ENCODE assay signal across 11 cellular contexts in genomic region chr1:19232526-19232851, GRCh38.
DNase-seq lines count a peak whose midpoint lies in the region; ATAC-seq lines count a peak whose summit lies in the region.
"Had no signal": no experiment of that assay in that cellular context is flagged by ENCODE, and none has a peak within 500 bp of the region (broad histone marks: within the 10 kb centered on the region; RNA-seq: fewer than 3 reads in every experiment).

No MANE protein-coding gene starts in this region.

- ATAC-seq in HG03095 (IDR thresholded peaks at IDR 0.05; ENCODE audit: unreplicated experiment), result no peak
- ATAC-seq: CD8-positive, alpha-beta T cell had no signal

- no peak overlapping the region for H3K4me3 ChIP-seq in muscle layer of colon (ENCODE audit: low read depth in 1 of 2, low read length in 2 of 2)
- no peak overlapping the region for H3K4me3 ChIP-seq in effector memory CD4-positive, alpha-beta T cell (ENCODE audit: insufficient read depth, low read depth, low read length, poor library complexity, severe bottlenecking)

- H3K27me3 ChIP-seq in muscle layer of colon (ENCODE audit: control insufficient read depth in 1 of 2, insufficient read depth in 2 of 2, low read length in 2 of 2), result no peaks in the 10 kb centered on the region
- H3K27me3 ChIP-seq in effector memory CD4-positive, alpha-beta T cell (replicated peaks; ENCODE audit: control insufficient read depth, insufficient read depth, low read length, poor library complexity, severe bottlenecking), result no peaks in the 10 kb centered on the region

- H3K9me3 ChIP-seq in muscle layer of colon (ENCODE audit: low read length), result no peaks in the 10 kb centered on the region
- no peaks in the 10 kb centered on the region for H3K9me3 ChIP-seq in effector memory CD4-positive, alpha-beta T cell (ENCODE audit: control insufficient read depth, low read length)

- peak overlapping the region; percentile 77 for H3K27ac ChIP-seq in muscle layer of colon (ENCODE audit: low read depth, low read length)
- no peak overlapping the region for H3K27ac ChIP-seq in effector memory CD4-positive, alpha-beta T cell (ENCODE audit: insufficient read depth, low read length, poor library complexity, severe bottlenecking)
- H3K27ac ChIP-seq: epithelial cell of prostate had no signal

- DNase-seq in AG20443 (ENCODE audit: low spot score) (peak; percentile 42), NCI-H2196 treated with DMSO at 0.1 percent for 48 hours (lab: John Stamatoyannopoulos, UW; ENCODE audit: unreplicated experiment) (peak; percentile 91), fibroblast of gingiva (ENCODE audit: low read depth) (peak; percentile 90), foreskin melanocyte (no peak)
- DNase-seq in stimulated activated CD4-positive, alpha-beta T cell treated with anti-CD3 and anti-CD28 coated beads, Interleukin-15, amount 100 ng/mL, for 24 hours, result no peak
- no peak for DNase-seq in effector memory CD4-positive, alpha-beta T cell
- DNase-seq: activated naive CD4-positive, alpha-beta T cell treated with anti-CD3 and anti-CD28 coated beads for 36 hours; CD8-positive, alpha-beta T cell had no signal

- peaks cover 34% of the 10 kb centered on the region for H3K4me1 ChIP-seq in muscle layer of colon (ENCODE audit: insufficient read depth, low read length)
- no peaks in the 10 kb centered on the region for H3K4me1 ChIP-seq in effector memory CD4-positive, alpha-beta T cell (ENCODE audit: control insufficient read depth, insufficient read depth, low read length, poor library complexity, severe bottlenecking)

- H3K36me3 ChIP-seq in muscle layer of colon (ENCODE audit: insufficient read depth, low read length), result peaks cover 44% of the 10 kb centered on the region
- peaks cover 60% of the 10 kb centered on the region for H3K36me3 ChIP-seq in effector memory CD4-positive, alpha-beta T cell (ENCODE audit: control insufficient read depth, insufficient read depth, low read length)

- H3K9ac ChIP-seq in muscle layer of colon (ENCODE audit: low read length), result no peak overlapping the region

Comparison
In these comparisons a context has a peak if more than half of its experiments do, and no peak if none do; other contexts are left out.
1. DNase-seq: peak in AG20443 (single experiment), NCI-H2196 treated with DMSO at 0.1 percent for 48 hours (single experiment) and fibroblast of gingiva (single experiment); none in foreskin melanocyte (single experiment), stimulated activated CD4-positive, alpha-beta T cell treated with anti-CD3 and anti-CD28 coated beads, Interleukin-15, amount 100 ng/mL, for 24 hours (single experiment) and effector memory CD4-positive, alpha-beta T cell (0 of 3).